8 cellular contexts compared by ENCODE assay signal in genomic region chr3:190701096-190701532, GRCh38.
A peak's percentile ranks its signal among the peaks of the same experiment; 100 is the strongest.
DNase-seq lines count a peak whose midpoint lies in the region; ATAC-seq, FAIRE-seq and TF ChIP-seq lines count a peak whose summit lies in the region.

No MANE protein-coding gene starts in this region.

- TF ChIP-seq POLR2A in Peyer's patch (IDR thresholded peaks at IDR 0.05), result no peak

- ATAC-seq in HG03439 (IDR thresholded peaks at IDR 0.05; ENCODE audit: unreplicated experiment) (peak; percentile 51), HG03135 (IDR thresholded peaks at IDR 0.05; ENCODE audit: unreplicated experiment) (no peak), HG03460 (IDR thresholded peaks at IDR 0.05; ENCODE audit: unreplicated experiment) (no peak), GM21526 (IDR thresholded peaks at IDR 0.05; ENCODE audit: low FRiP score, unreplicated experiment) (no peak)

- peak in 4 of 6 experiments; percentile 24 to 77 (median 68) for TF ChIP-seq CTCF in Peyer's patch (IDR thresholded peaks at IDR 0.05)
- TF ChIP-seq CTCF in neural progenitor cell (IDR thresholded peaks at IDR 0.05), result peak; percentile 68

- no peaks in the 10 kb centered on the region for H4K20me1 ChIP-seq in neural progenitor cell (ENCODE audit: low read depth)

- H3K4me3 ChIP-seq in Peyer's patch (no peak overlapping the region), neural progenitor cell (no peak overlapping the region)

- peaks cover 18% of the 10 kb centered on the region for H3K4me1 Mint-ChIP-seq in neural progenitor cell

- no peaks in the 10 kb centered on the region for H3K36me3 ChIP-seq in Peyer's patch
- no peaks in the 10 kb centered on the region for H3K36me3 ChIP-seq in neural progenitor cell

- DNase-seq in Peyer's patch, result peak in 1 of 3 donors; percentile 64
- peak; percentile 36 for DNase-seq in epithelial cell of prostate (ENCODE audit: low read depth, low spot score)
- DNase-seq in neural progenitor cell (ENCODE audit: low spot score), result peak; percentile 52

- no peak overlapping the region for H2AFZ ChIP-seq in neural progenitor cell (replicated peaks)

- H3K9me3 ChIP-seq in Peyer's patch (no peaks in the 10 kb centered on the region), neural progenitor cell (ENCODE audit: low read depth) (no peaks in the 10 kb centered on the region)

- H3K27ac ChIP-seq in Peyer's patch (no peak overlapping the region), epithelial cell of prostate (no peak overlapping the region), neural progenitor cell (no peak overlapping the region)

- peaks cover 2% of the 10 kb centered on the region for H3K36me3 Mint-ChIP-seq in neural progenitor cell

- H3K27me3 Mint-ChIP-seq in neural progenitor cell (ENCODE audit: insufficient read depth, low read depth), result no peaks in the 10 kb centered on the region

- H3F3A ChIP-seq in neural progenitor cell (ENCODE audit: low read depth), result no peaks in the 10 kb centered on the region

- no peak overlapping the region for H3K27ac Mint-ChIP-seq in neural progenitor cell

- no peaks in the 10 kb centered on the region for H3K79me2 ChIP-seq in neural progenitor cell (ENCODE audit: low read depth)

- H3K4me2 ChIP-seq in neural progenitor cell, result no peak overlapping the region

- FAIRE-seq in G401.6 (lab: Jason Lieb, UNC), result peak; percentile 70

- no peak overlapping the region for H3K4me3 Mint-ChIP-seq in neural progenitor cell

- no peaks in the 10 kb centered on the region for H3K9me3 Mint-ChIP-seq in neural progenitor cell

- H3K9ac ChIP-seq in neural progenitor cell, result no peak overlapping the region

- H3K27me3 ChIP-seq in Peyer's patch (no peaks in the 10 kb centered on the region), neural progenitor cell (no peaks in the 10 kb centered on the region)

- no peaks in the 10 kb centered on the region for H3K4me1 ChIP-seq in Peyer's patch
- H3K4me1 ChIP-seq in neural progenitor cell, result peaks cover 7% of the 10 kb centered on the region
